8 cellular contexts compared by ENCODE assay signal in genomic region chr3:147120029-147120428, GRCh38.
DNase-seq lines count a peak whose midpoint lies in the region; ATAC-seq and TF ChIP-seq lines count a peak whose summit lies in the region.

No MANE protein-coding gene starts in this region.

- H3K27ac ChIP-seq in Karpas-422 (ENCODE audit: low read length) (no peak overlapping the region), mesendoderm (ENCODE audit: low read depth, low read length) (no peak overlapping the region)

- H3K79me2 ChIP-seq in Karpas-422 (ENCODE audit: low read length), result no peaks in the 10 kb centered on the region
- no peaks in the 10 kb centered on the region for H3K79me2 ChIP-seq in mesendoderm (ENCODE audit: control insufficient read depth, insufficient read depth, low read length)

- no peak overlapping the region for H4K8ac ChIP-seq in mesendoderm (ENCODE audit: low read depth, low read length)

- peak overlapping the region in 2 of 5 experiments; percentile 26 to 45 for H3K27ac Mint-ChIP-seq in brain

- no peak for ATAC-seq in HG03571 (IDR thresholded peaks at IDR 0.05; ENCODE audit: unreplicated experiment)

- no peak overlapping the region for H2AK5ac ChIP-seq in mesendoderm (ENCODE audit: low read length)

- WGBS in mesendoderm (ENCODE audit: extremely low coverage, insufficient coverage, low lambda C conversion rate), result no CpG with 5 or more reads among the region's 4 CpGs

- H3K4me2 ChIP-seq in Karpas-422 (ENCODE audit: low read depth, low read length, poor library complexity, severe bottlenecking), result no peak overlapping the region
- no peak overlapping the region for H3K4me2 ChIP-seq in mesendoderm (ENCODE audit: low read length)

- H4K5ac ChIP-seq in mesendoderm (ENCODE audit: low read length), result no peak overlapping the region

- H3K23ac ChIP-seq in mesendoderm (ENCODE audit: low read length), result no peak overlapping the region

- no peak overlapping the region for H2BK5ac ChIP-seq in mesendoderm (ENCODE audit: low read length)

- no peaks in the 10 kb centered on the region for H3K36me3 Mint-ChIP-seq in brain

- no peak overlapping the region for H2BK120ac ChIP-seq in mesendoderm (ENCODE audit: low read depth, low read length)

- no peak overlapping the region for H2BK15ac ChIP-seq in mesendoderm (replicated peaks; ENCODE audit: low read depth)

- H3K4me3 Mint-ChIP-seq in brain, result no peak overlapping the region

- no peaks in the 10 kb centered on the region for H3K79me1 ChIP-seq in mesendoderm (ENCODE audit: low read length)

- no peaks in the 10 kb centered on the region for H4K20me1 ChIP-seq in Karpas-422 (ENCODE audit: insufficient read depth, low read depth, low read length)

- H3K9ac ChIP-seq in Karpas-422 (ENCODE audit: low read length) (no peak overlapping the region), mesendoderm (ENCODE audit: low read length) (no peak overlapping the region)

- H2AFZ ChIP-seq in Karpas-422 (ENCODE audit: low read length), result no peak overlapping the region

- H3K56ac ChIP-seq in mesendoderm (ENCODE audit: low read length), result no peak overlapping the region

- H3K27me3 ChIP-seq in Karpas-422 (ENCODE audit: low read length), result no peaks in the 10 kb centered on the region
- H3K27me3 ChIP-seq in mesendoderm (ENCODE audit: insufficient read depth, low read length, poor library complexity), result no peaks in the 10 kb centered on the region

- H3K4me3 ChIP-seq in Karpas-422 (ENCODE audit: low read length), result no peak overlapping the region
- no peak overlapping the region for H3K4me3 ChIP-seq in mesendoderm (ENCODE audit: low read length)

- H3K9me3 ChIP-seq in Karpas-422 (ENCODE audit: low read length), result no peaks in the 10 kb centered on the region

- H3K4ac ChIP-seq in mesendoderm (ENCODE audit: low read depth, low read length), result no peak overlapping the region

- H3K9me3 Mint-ChIP-seq in brain, result peaks cover 0 to 3% (median 0%) of the 10 kb centered on the region in 5 experiments

- H3K18ac ChIP-seq in mesendoderm (ENCODE audit: low read length), result no peak overlapping the region

- H3K9me2 ChIP-seq in Karpas-422 (replicated peaks; ENCODE audit: insufficient read depth, low read length), result no peaks in the 10 kb centered on the region

- peaks cover 7% of the 10 kb centered on the region for H3K4me1 Mint-ChIP-seq in brain

- H3K36me3 ChIP-seq in Karpas-422 (ENCODE audit: insufficient read depth, low read length) (no peaks in the 10 kb centered on the region), mesendoderm (ENCODE audit: control insufficient read depth, insufficient read depth, low read length) (no peaks in the 10 kb centered on the region)

- H3K27me3 Mint-ChIP-seq in brain, result peaks cover 3% of the 10 kb centered on the region

- H3K4me1 ChIP-seq in Karpas-422 (ENCODE audit: low read length) (no peaks in the 10 kb centered on the region), mesendoderm (ENCODE audit: control insufficient read depth, low read depth, low read length) (no peaks in the 10 kb centered on the region)

- peak; percentile 65 to 75 for TF ChIP-seq CTCF in brain (conservative IDR thresholded peaks at IDR 0.05)

- peak; percentile 45 for DNase-seq in DMS53 (lab: John Stamatoyannopoulos, UW)
- peak; percentile 42 for DNase-seq in Karpas-422
- peak; percentile 20 for DNase-seq in mesendoderm
- DNase-seq in stimulated activated CD4-positive, alpha-beta T cell treated with anti-CD3 and anti-CD28 coated beads, Interleukin-2, amount 100 ng/mL, for 24 hours, result no peak
- no peak for DNase-seq in occipital lobe (lab: John Stamatoyannopoulos, UW)
- DNase-seq in NOMO-1 treated with DMSO at 0.1 percent for 48 hours (lab: John Stamatoyannopoulos, UW; ENCODE audit: unreplicated experiment), result no peak

Comparison
In these comparisons a context has a peak if more than half of its experiments do, and no peak if none do; other contexts are left out.
1. DNase-seq: peak in DMS53 (single experiment), Karpas-422 (single experiment) and mesendoderm (single experiment); none in stimulated activated CD4-positive, alpha-beta T cell treated with anti-CD3 and anti-CD28 coated beads, Interleukin-2, amount 100 ng/mL, for 24 hours (0 of 2), occipital lobe (single experiment) and NOMO-1 treated with DMSO at 0.1 percent for 48 hours (single experiment).